Comparison of ENCODE assay signal across 1 cellular context in genomic region chr2:179454443-179455218, GRCh38.
TF ChIP-seq lines count a peak whose summit lies in the region.

No MANE protein-coding gene starts in this region.

TF ChIP-seq in SK-N-SH, 30 proteins besides CTCF, POLR2A, EP300 and RAD21 (continued from another document):
- TF ChIP-seq REST (IDR thresholded peaks at IDR 0.05; ENCODE audit: low read depth, low read length) (no peak), YY1 (IDR thresholded peaks at IDR 0.05; ENCODE audit: low read depth) (peak; percentile 34; the same call in 1 of the 2 replicates), RXRA (IDR thresholded peaks at IDR 0.05; ENCODE audit: borderline replicate concordance, low read depth) (peak; percentile 44; the same call in 1 of the 2 replicates), MXI1 (IDR thresholded peaks at IDR 0.05; ENCODE audit: low read depth, low read length) (no peak), SIN3A (IDR thresholded peaks at IDR 0.05; ENCODE audit: borderline replicate concordance, low read depth, low read length) (no peak), SMC3 (IDR thresholded peaks at IDR 0.05; ENCODE audit: low read depth, low read length) (no peak), ELF1 (IDR thresholded peaks at IDR 0.05) (no peak), TCF12 (IDR thresholded peaks at IDR 0.05) (peak; percentile 58; the same call in 1 of the 2 replicates), MAX (IDR thresholded peaks at IDR 0.05; ENCODE audit: low read depth) (no peak), EZH2phosphoT487 (IDR thresholded peaks at IDR 0.05; ENCODE audit: borderline replicate concordance, low read depth) (no peak), CHD2 (IDR thresholded peaks at IDR 0.05; ENCODE audit: low read length, partially characterized antibody) (no peak), PBX3 (IDR thresholded peaks at IDR 0.05) (peak; percentile 45; the same call in 1 of the 2 replicates), TAF1 (IDR thresholded peaks at IDR 0.05; ENCODE audit: borderline replicate concordance, low read depth, low read length) (no peak), JUND (IDR thresholded peaks at IDR 0.05) (peak; percentile 90), NFIC (IDR thresholded peaks at IDR 0.05; ENCODE audit: borderline replicate concordance) (peak; percentile 50; the same call in 1 of the 2 replicates), RCOR1 (IDR thresholded peaks at IDR 0.05; ENCODE audit: low read length) (no peak), NRF1 (IDR thresholded peaks at IDR 0.05; ENCODE audit: low read depth, low read length) (no peak), GATA2 (CRISPR knock-in tag; IDR thresholded peaks at IDR 0.05) (no peak), GABPA (IDR thresholded peaks at IDR 0.05; ENCODE audit: low read depth) (no peak), USF1 (IDR thresholded peaks at IDR 0.05; ENCODE audit: borderline replicate concordance, low read depth) (no peak), FOSL2 (IDR thresholded peaks at IDR 0.05; ENCODE audit: borderline replicate concordance, low read depth) (peak; percentile 90), ZBTB33 (IDR thresholded peaks at IDR 0.05; ENCODE audit: borderline replicate concordance, low read depth) (0 out of 2 replicates have a peak, but pooled peaks have one; percentile 20), RFX5 (IDR thresholded peaks at IDR 0.05; ENCODE audit: low read length) (no peak), FOXJ3 (CRISPR knock-in tag; IDR thresholded peaks at IDR 0.05) (no peak), MEF2A (IDR thresholded peaks at IDR 0.05; ENCODE audit: borderline replicate concordance, low read depth) (peak; percentile 67)
TF ChIP-seq in SK-N-SH: peak in this region for 12.
